Comparison of ENCODE assay signal across 32 cellular contexts in genomic region chr22:47122441-47123000, GRCh38.
"Had no signal": no experiment of that assay in that cellular context is flagged by ENCODE, and none has a peak within 500 bp of the region (broad histone marks: within the 10 kb centered on the region; RNA-seq: fewer than 3 reads in every experiment).

No MANE protein-coding gene starts in this region.

- H3K4me3 ChIP-seq: adrenal gland, K562, Peyer's patch, SK-N-MC had no signal

- H3K36me3 ChIP-seq: adrenal gland, Peyer's patch, WERI-Rb-1 had no signal

- H3K9me3 ChIP-seq: adrenal gland, Peyer's patch had no signal

- ATAC-seq: activated CD8-positive, alpha-beta T cell treated with anti-CD3 and anti-CD28 coated beads for 36 hours; activated naive CD4-positive, alpha-beta T cell treated with anti-CD3 and anti-CD28 coated beads, Interleukin-2, amount 50 U/mL, for 72 hours; activated T-cell treated with anti-CD3 and anti-CD28 coated beads, Interleukin-2, amount 50 U/mL, for 72 hours; activated T-helper 17 cell treated with anti-CD3 and anti-CD28 coated beads, Interleukin-2, amount 50 U/mL, for 72 hours; K562; PC-3; Right ventricle myocardium inferior had no signal

- H3K4me1 ChIP-seq: adrenal gland, Peyer's patch had no signal

- H3K27me3 ChIP-seq: adrenal gland, Peyer's patch had no signal

- H3K27ac ChIP-seq: adrenal gland, Peyer's patch, SK-N-MC, WERI-Rb-1 had no signal

- DNase-seq: activated CD4-positive, alpha-beta T cell treated with anti-CD3 and anti-CD28 coated beads for 1 hour; activated CD4-positive, alpha-beta T cell treated with anti-CD3 and anti-CD28 coated beads, Interleukin-2, amount 10 ng/mL, durations not matched to agents 24 days and 14 days; activated CD4-positive, alpha-beta T cell treated with anti-CD3 and anti-CD28 coated beads, Interleukin-2, amount 50 U/mL, for 4 hours; activated CD4-positive, CD25-positive, alpha-beta regulatory T cell; activated CD8-positive, alpha-beta T cell treated with anti-CD3 and anti-CD28 coated beads for 36 hours; activated gamma-delta T cell treated with Interleukin-2 at 50 U/mL for 16 hours; activated naive CD4-positive, alpha-beta T cell treated with anti-CD3 and anti-CD28 coated beads for 36 hours; activated T-cell treated with anti-CD3 and anti-CD28 coated beads, Interleukin-2, amount 50 U/mL, for 1 hour; activated T-cell treated with anti-CD3 and anti-CD28 coated beads, Interleukin-2, amount 50 U/mL, for 72 hours; adrenal gland; IMR-90; NCI-H1092 treated with DMSO at 0.1 percent for 48 hours; NCI-H1417; NCI-H146; NCI-H187; NCI-H2029 treated with DMSO at 0.1 percent for 48 hours; NCI-H2107; NCI-H2171; NCI-H510A; NCI-H526; NCI-H748 treated with DMSO at 0.1 percent for 48 hours; NK-92 treated with Interleukin-12 subunit alpha and Interleukin-12 subunit beta, amount 100 ng/mL, for 24 hours; PC-3; RPMI8226; T1000; WERI-Rb-1 had no signal
